ENCODE assay signal across 21 cellular contexts in genomic region chr22:27783436-27784098, GRCh38. TPM values are rescaled to one million over a fixed set of nuclear protein-coding genes. Genes with fewer than 3 reads are reported as not detected.
DNase-seq lines count a peak whose midpoint lies in the region; ATAC-seq and TF ChIP-seq lines count a peak whose summit lies in the region.
"Had no signal": no experiment of that assay in that cellular context is flagged by ENCODE, and none has a peak within 500 bp of the region (broad histone marks: within the 10 kb centered on the region; RNA-seq: fewer than 3 reads in every experiment).

No MANE protein-coding gene starts in this region.

- H3K4me3 Mint-ChIP-seq in osteocyte (ENCODE audit: unreplicated experiment), result no peak overlapping the region
- H3K4me3 Mint-ChIP-seq: activated CD8-positive, alpha-beta T cell treated with anti-CD3 and anti-CD28 coated beads, Interleukin-2, amount 10 ng/mL, durations not matched to agents 7 days and 5 days; activated naive CD8-positive, alpha-beta T cell treated with anti-CD3 and anti-CD28 coated beads for 36 hours; activated T-cell treated with anti-CD3 and anti-CD28 coated beads, Interleukin-2, amount 50 U/mL, for 4 hours; T-helper 2 cell treated with Interferon-gamma antibody and Interleukin-4, amounts not matched to agents 5 μg/mL and 100 μg/mL, for 36 hours had no signal

- H3K4me1 Mint-ChIP-seq in osteocyte (ENCODE audit: unreplicated experiment), result peaks cover 81% of the 10 kb centered on the region
- H3K4me1 Mint-ChIP-seq: activated naive CD8-positive, alpha-beta T cell treated with anti-CD3 and anti-CD28 coated beads for 36 hours had no signal

- H3K9me3 ChIP-seq in heart right ventricle (peaks cover 0 to 10% (median 3%) of the 10 kb centered on the region in 11 donors), esophagus squamous epithelium (no peaks in the 10 kb centered on the region), vagina (no peaks in the 10 kb centered on the region)
- H3K9me3 ChIP-seq: BLaER1, spleen had no signal

- no peak for DNase-seq in heart right ventricle
- no peak for DNase-seq in Right ventricle myocardium inferior (ENCODE audit: missing footprints)
- DNase-seq in esophagus squamous epithelium (lab: John Stamatoyannopoulos, UW), result no peak
- no peak for DNase-seq in osteocyte (ENCODE audit: extremely low spot score, unreplicated experiment)
- no peak for DNase-seq in vagina (ENCODE audit: extremely low spot score in 2 of 2)
- no peak for DNase-seq in NCI-H1930 (lab: John Stamatoyannopoulos, UW)
- DNase-seq: activated CD4-positive, CD25-positive, alpha-beta regulatory T cell; activated CD8-positive, alpha-beta T cell treated with anti-CD3 and anti-CD28 coated beads, Interleukin-2, amount 10 ng/mL, durations not matched to agents 7 days and 5 days; activated naive CD8-positive, alpha-beta T cell treated with anti-CD3 and anti-CD28 coated beads for 36 hours; activated T-cell treated with anti-CD3 and anti-CD28 coated beads, Interleukin-2, amount 50 U/mL, for 4 hours; H7; KBM-7; MV-4-11; NCI-H2107; NCI-H526; spleen; stimulated activated CD8-positive, alpha-beta memory T cell treated with anti-CD3 and anti-CD28 coated beads, Interleukin-4, amount 100 ng/mL, for 48 hours had no signal

- ATAC-seq in heart right ventricle (no peak), Right ventricle myocardium inferior (no peak), HG03108 (IDR thresholded peaks at IDR 0.05; ENCODE audit: unreplicated experiment) (no peak), HG02870 (IDR thresholded peaks at IDR 0.05; ENCODE audit: unreplicated experiment) (no peak)
- ATAC-seq: activated CD8-positive, alpha-beta T cell treated with anti-CD3 and anti-CD28 coated beads, Interleukin-2, amount 10 ng/mL, durations not matched to agents 7 days and 5 days; activated T-cell treated with anti-CD3 and anti-CD28 coated beads, Interleukin-2, amount 50 U/mL, for 4 hours had no signal

- H3K27ac Mint-ChIP-seq in osteocyte (ENCODE audit: unreplicated experiment), result peak overlapping the region; percentile 70
- H3K27ac Mint-ChIP-seq: activated CD8-positive, alpha-beta T cell treated with anti-CD3 and anti-CD28 coated beads, Interleukin-2, amount 10 ng/mL, durations not matched to agents 7 days and 5 days; activated naive CD8-positive, alpha-beta T cell treated with anti-CD3 and anti-CD28 coated beads for 36 hours; T-helper 2 cell treated with Interferon-gamma antibody and Interleukin-4, amounts not matched to agents 5 μg/mL and 100 μg/mL, for 36 hours had no signal

- H3K9me3 Mint-ChIP-seq in osteocyte (ENCODE audit: unreplicated experiment), result no peaks in the 10 kb centered on the region
- H3K9me3 Mint-ChIP-seq: activated naive CD8-positive, alpha-beta T cell treated with anti-CD3 and anti-CD28 coated beads for 36 hours; activated T-cell treated with anti-CD3 and anti-CD28 coated beads, Interleukin-2, amount 50 U/mL, for 4 hours; T-helper 2 cell treated with Interferon-gamma antibody and Interleukin-4, amounts not matched to agents 5 μg/mL and 100 μg/mL, for 36 hours had no signal

- intact Hi-C loops in heart right ventricle (cut with DNase I) (loop anchor here in 2 of 10 donors (10.0 kb wide), 1 partner anchor 119 kb away; no protein-coding TSS in a partner anchor), Right ventricle myocardium inferior (cut with DNase I) (no loop called here), esophagus squamous epithelium (cut with DNase I) (no loop called here), vagina (cut with DNase I) (no loop called here)

- no peak for TF ChIP-seq CTCF in heart right ventricle (IDR thresholded peaks at IDR 0.05)
- no peak for TF ChIP-seq CTCF in esophagus squamous epithelium (IDR thresholded peaks at IDR 0.05)
- TF ChIP-seq CTCF in osteocyte (IDR thresholded peaks at IDR 0.05), result no peak
- TF ChIP-seq CTCF in vagina (IDR thresholded peaks at IDR 0.05), result no peak

- H3K27ac ChIP-seq in heart right ventricle (peak overlapping the region in 8 of 10 donors; percentile 3 to 59 (median 38)), esophagus squamous epithelium (peak overlapping the region; percentile 50 to 89 (median 84)), vagina (peak overlapping the region; percentile 56)
- H3K27ac ChIP-seq: BLaER1, spleen had no signal

- TF ChIP-seq POLR2A in esophagus squamous epithelium (IDR thresholded peaks at IDR 0.05), result no peak
- TF ChIP-seq POLR2A in vagina (IDR thresholded peaks at IDR 0.05), result no peak

- no peaks in the 10 kb centered on the region for H3K27me3 Mint-ChIP-seq in osteocyte (ENCODE audit: unreplicated experiment)

- H3K4me1 ChIP-seq in heart right ventricle (peaks cover 9 to 64% (median 16%) of the 10 kb centered on the region in 9 donors), esophagus squamous epithelium (peaks cover 0 to 48% (median 14%) of the 10 kb centered on the region in 3 donors), vagina (peaks cover 5% of the 10 kb centered on the region)
- H3K4me1 ChIP-seq: BLaER1 had no signal

- peaks cover 0 to 5% (median 0%) of the 10 kb centered on the region in 7 donors for H3K27me3 ChIP-seq in heart right ventricle
- H3K27me3 ChIP-seq in esophagus squamous epithelium, result no peaks in the 10 kb centered on the region
- H3K27me3 ChIP-seq in vagina, result no peaks in the 10 kb centered on the region
- H3K27me3 ChIP-seq: BLaER1 had no signal

- no peaks in the 10 kb centered on the region for H3K36me3 ChIP-seq in heart right ventricle
- no peaks in the 10 kb centered on the region for H3K36me3 ChIP-seq in esophagus squamous epithelium
- H3K36me3 ChIP-seq in vagina, result no peaks in the 10 kb centered on the region
- H3K36me3 ChIP-seq: BLaER1, spleen had no signal

- H3K36me3 Mint-ChIP-seq in osteocyte (ENCODE audit: unreplicated experiment), result peaks cover 47% of the 10 kb centered on the region
- H3K36me3 Mint-ChIP-seq: activated naive CD8-positive, alpha-beta T cell treated with anti-CD3 and anti-CD28 coated beads for 36 hours had no signal

- H3K4me3 ChIP-seq in heart right ventricle (peak overlapping the region in 1 of 10 donors; percentile 7), esophagus squamous epithelium (no peak overlapping the region), vagina (no peak overlapping the region)
- H3K4me3 ChIP-seq: BLaER1, spleen had no signal

- WGBS in heart right ventricle, 2 donors, result 81 to 83% methylated on average over 13 of the region's 13 CpGs
- 71 to 86% methylated on average over 6 to 10 of the region's 13 CpGs for WGBS in esophagus squamous epithelium, 2 donors

RNA-seq across cellular contexts. Expression of gene MN1, which starts 18.0 kb away (rescaled TPM):
- 1 to 10 TPM; 3.6 to 8.3 (median 6.1) TPM for total RNA-seq in heart right ventricle
- 1 to 10 TPM; 2.3 to 3.4 TPM for polyA plus RNA-seq in heart right ventricle
- 5.3 TPM for total RNA-seq in Right ventricle myocardium inferior
- total RNA-seq in esophagus squamous epithelium, result 1 to 10 TPM; 2.0 to 6.9 (median 3.1) TPM
- total RNA-seq in osteocyte, result 145 and 153 TPM in 2 replicates
- 6.1 TPM for total RNA-seq in vagina

Comparison
In these comparisons a context has a peak if more than half of its experiments do, and no peak if none do; other contexts are left out.
1. RNA of gene MN1, which starts 18.0 kb away (total RNA-seq): 145 to 153 TPM in osteocyte; 3.6 to 8.3 TPM in heart right ventricle, 6.1 TPM in vagina (single experiment), 5.3 TPM in Right ventricle myocardium inferior (single experiment) and 2.0 to 6.9 TPM in esophagus squamous epithelium; every median in the first group is over 10 times any median in the second.
2. Peak in every context shown above with its lines, with median percentiles within 50 percentile points of each other: H3K27ac ChIP-seq.